ENCODE assay signal across 8 cellular contexts in genomic region chr1:113758631-113759340, GRCh38. TPM values are rescaled to one million over a fixed set of nuclear protein-coding genes. Genes with fewer than 3 reads are reported as not detected.
DNase-seq lines count a peak whose midpoint lies in the region; ATAC-seq and TF ChIP-seq lines count a peak whose summit lies in the region.

No MANE protein-coding gene starts in this region.

- H3K27me3 Mint-ChIP-seq in activated naive CD4-positive, alpha-beta T cell treated with anti-CD3 and anti-CD28 coated beads, Interleukin-2, amount 50 U/mL, for 24 hours, result no peaks in the 10 kb centered on the region
- H3K27me3 Mint-ChIP-seq in osteocyte (ENCODE audit: unreplicated experiment), result no peaks in the 10 kb centered on the region

- DNase-seq in DMS79 (lab: John Stamatoyannopoulos, UW), result peak; percentile 44
- DNase-seq in HUDEP-2 (lab: John Stamatoyannopoulos, UW; ENCODE audit: unreplicated experiment in 76 of 76), result peak in 59 of 76 experiments; percentile 9 to 80 (median 55)
- DNase-seq in SK-N-DZ (ENCODE audit: low spot score), result peak; percentile 72
- peak in 41 of 42 donors; percentile 30 to 83 (median 67) for DNase-seq in head of caudate nucleus
- DNase-seq in osteocyte (ENCODE audit: extremely low spot score, unreplicated experiment), result peak; percentile 87
- DNase-seq in tibial nerve (ENCODE audit: low spot score in 2 of 2), result peak; percentile 19 to 23

- TF ChIP-seq CTCF in osteocyte (IDR thresholded peaks at IDR 0.05) (no peak), tibial nerve (IDR thresholded peaks at IDR 0.05) (peak in 1 of 5 experiments; percentile 10)

- H3K9me3 Mint-ChIP-seq in activated naive CD4-positive, alpha-beta T cell treated with anti-CD3 and anti-CD28 coated beads, Interleukin-2, amount 50 U/mL, for 24 hours, result no peaks in the 10 kb centered on the region
- no peaks in the 10 kb centered on the region for H3K9me3 Mint-ChIP-seq in osteocyte (ENCODE audit: unreplicated experiment)

- H3K27me3 ChIP-seq in tibial nerve, result no peaks in the 10 kb centered on the region

- H3K4me3 ChIP-seq in tibial nerve, result peak overlapping the region; percentile 85 to 98 (median 88)

- no peaks in the 10 kb centered on the region for H3K9me3 ChIP-seq in tibial nerve

- peak overlapping the region; percentile 95 for H3K4me3 Mint-ChIP-seq in activated naive CD4-positive, alpha-beta T cell treated with anti-CD3 and anti-CD28 coated beads, Interleukin-2, amount 50 U/mL, for 24 hours
- H3K4me3 Mint-ChIP-seq in osteocyte (ENCODE audit: unreplicated experiment), result peak overlapping the region; percentile 94

- TF ChIP-seq EP300 in tibial nerve (IDR thresholded peaks at IDR 0.05), result no peak

- peak overlapping the region; percentile 75 to 97 (median 92) for H3K27ac ChIP-seq in tibial nerve

- peaks cover 0 to 25% (median 5%) of the 10 kb centered on the region in 4 donors for H3K4me1 ChIP-seq in tibial nerve

- H3K36me3 Mint-ChIP-seq in activated naive CD4-positive, alpha-beta T cell treated with anti-CD3 and anti-CD28 coated beads, Interleukin-2, amount 50 U/mL, for 24 hours, result no peaks in the 10 kb centered on the region
- H3K36me3 Mint-ChIP-seq in osteocyte (ENCODE audit: unreplicated experiment), result peaks cover 10% of the 10 kb centered on the region

- WGBS in tibial nerve, 2 donors, result 0 to 1% methylated on average over 13 to 39 of the region's 57 CpGs

- peak; percentile 60 for ATAC-seq in GM21423 (IDR thresholded peaks at IDR 0.05; ENCODE audit: unreplicated experiment)

- peaks cover 7% of the 10 kb centered on the region for H3K4me1 Mint-ChIP-seq in activated naive CD4-positive, alpha-beta T cell treated with anti-CD3 and anti-CD28 coated beads, Interleukin-2, amount 50 U/mL, for 24 hours
- H3K4me1 Mint-ChIP-seq in osteocyte (ENCODE audit: unreplicated experiment), result peaks cover 26% of the 10 kb centered on the region

- peaks cover 0 to 10% (median 0%) of the 10 kb centered on the region in 3 donors for H3K36me3 ChIP-seq in tibial nerve

- intact Hi-C loops in head of caudate nucleus (cut with DNase I), result loop anchor here (5.0 kb wide), 1 partner anchor 54 kb away; the partner anchor contains the start of gene RSBN1

- TF ChIP-seq POLR2A in tibial nerve (IDR thresholded peaks at IDR 0.05), result no peak

- peak overlapping the region; percentile 94 for H3K27ac Mint-ChIP-seq in activated naive CD4-positive, alpha-beta T cell treated with anti-CD3 and anti-CD28 coated beads, Interleukin-2, amount 50 U/mL, for 24 hours
- peak overlapping the region; percentile 98 for H3K27ac Mint-ChIP-seq in osteocyte (ENCODE audit: unreplicated experiment)

RNA-seq across cellular contexts. Expression of gene PHTF1, which starts 0.5 kb away (rescaled TPM):
- 21.2 and 29.9 TPM in 2 replicates for polyA plus RNA-seq in SK-N-DZ (2014; cell fraction: cytosol; rRNA removed)
- polyA plus RNA-seq in SK-N-DZ (2014; cell fraction: nucleus; rRNA removed), result 30.1 and 55.6 TPM in 2 replicates
- 25.8 and 30.4 TPM in 2 replicates for total RNA-seq in osteocyte
- total RNA-seq in tibial nerve, result 10 to 100 TPM; 11.3 to 23.3 (median 17.9) TPM

RNA-seq across cellular contexts. Expression of gene RSBN1, which starts 53.5 kb away (rescaled TPM):
- polyA plus RNA-seq in SK-N-DZ (2014; cell fraction: cytosol; rRNA removed), result 8.4 and 8.9 TPM in 2 replicates
- 8.4 and 10.6 TPM in 2 replicates for polyA plus RNA-seq in SK-N-DZ (2014; cell fraction: nucleus; rRNA removed)
- 15.2 and 17.0 TPM in 2 replicates for total RNA-seq in osteocyte
- total RNA-seq in tibial nerve, result 10 to 100 TPM; 18.9 to 33.9 (median 28.7) TPM

Comparison
In these comparisons a context has a peak if more than half of its experiments do, and no peak if none do; other contexts are left out.
1. Peak in every context shown above with its lines: DNase-seq, ATAC-seq, H3K4me3 ChIP-seq and H3K27ac ChIP-seq.
2. DNase-seq: peak in every context shown above with its lines; median percentile 87 in osteocyte; 72 in SK-N-DZ; 67 in head of caudate nucleus; 55 in HUDEP-2; 44 in DMS79; 21 in tibial nerve.